In the genomic region with DNA sequence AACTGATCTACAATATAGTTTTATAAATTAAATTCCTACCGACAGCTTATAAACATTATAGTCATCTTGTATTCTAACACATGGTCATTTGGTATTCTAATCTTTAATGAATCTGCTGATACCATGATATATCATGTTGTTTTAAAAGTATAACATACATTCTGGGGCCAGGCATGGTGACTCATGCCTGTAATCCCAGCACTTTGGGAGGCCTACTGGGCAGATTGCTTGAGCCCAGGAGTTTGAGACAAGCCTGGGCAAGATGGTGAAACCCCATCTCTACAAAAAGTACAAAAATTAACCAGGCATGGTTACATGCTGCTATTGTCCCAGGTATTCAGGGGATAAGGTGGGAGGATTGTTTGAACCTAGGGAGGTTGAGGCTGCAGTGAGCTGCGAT, we compare ENCODE assay signal across 25 cellular contexts. TPM values are rescaled to one million over a fixed set of nuclear protein-coding genes. Genes with fewer than 3 reads are reported as not detected.
DNase-seq lines count a peak whose midpoint lies in the region; ATAC-seq, FAIRE-seq and TF ChIP-seq lines count a peak whose summit lies in the region.
"Had no signal": no experiment of that assay in that cellular context is flagged by ENCODE, and none has a peak within 500 bp of the region (broad histone marks: within the 10 kb centered on the region; RNA-seq: fewer than 3 reads in every experiment).

No MANE protein-coding gene starts in this region.

- H3K36me3 ChIP-seq in Loucy (ENCODE audit: insufficient read depth, low read length) (peaks cover 2% of the 10 kb centered on the region; the same call in 1 of the 2 replicates), bronchial epithelial cell (ENCODE audit: control insufficient read depth, insufficient read depth, low read length) (peaks cover 3% of the 10 kb centered on the region), keratinocyte (ENCODE audit: control insufficient read depth in 2 of 2, extremely low read depth in 1 of 2, insufficient read depth in 2 of 2, low read length in 2 of 2) (peaks cover 0 to 2% of the 10 kb centered on the region in 2 experiments), hepatocyte (replicated peaks; ENCODE audit: insufficient read depth, low read depth) (peaks cover 11% of the 10 kb centered on the region)

- FAIRE-seq in A549 (lab: Jason Lieb, UNC) = no peak
- no peak for FAIRE-seq in bronchial epithelial cell (lab: Jason Lieb, UNC)
- no peak for FAIRE-seq in keratinocyte (lab: Jason Lieb, UNC)
- FAIRE-seq: H54, K562 had no signal

- H3F3A ChIP-seq in Loucy (ENCODE audit: low read depth) = no peaks in the 10 kb centered on the region

- H3K4me1 ChIP-seq in A549 (no peaks in the 10 kb centered on the region), Loucy (ENCODE audit: insufficient read depth, low read length, poor library complexity, severe bottlenecking) (peaks cover 16% of the 10 kb centered on the region), keratinocyte (ENCODE audit: control insufficient read depth, extremely low read depth, insufficient read depth, low read length) (peaks cover 15% of the 10 kb centered on the region), hepatocyte (ENCODE audit: insufficient read depth) (peaks cover 9% of the 10 kb centered on the region)
- H3K4me1 ChIP-seq: Caco-2, SJSA1 had no signal

- no peak for TF ChIP-seq EP300 in A549 (IDR thresholded peaks at IDR 0.05)

- TF ChIP-seq POLR2A in A549 (IDR thresholded peaks at IDR 0.05; ENCODE audit: low read length) = no peak

- no peaks in the 10 kb centered on the region for H3K27me3 ChIP-seq in Loucy (ENCODE audit: insufficient read depth, low read length, poor library complexity, severe bottlenecking)
- no peaks in the 10 kb centered on the region for H3K27me3 ChIP-seq in bronchial epithelial cell (ENCODE audit: control insufficient read depth, insufficient read depth, low read length)
- no peaks in the 10 kb centered on the region for H3K27me3 ChIP-seq in keratinocyte (ENCODE audit: control insufficient read depth, extremely low read depth, insufficient read depth, low read length)
- no peaks in the 10 kb centered on the region for H3K27me3 ChIP-seq in hepatocyte
- H3K27me3 ChIP-seq: BLaER1, SJSA1 had no signal

- CTCF ChIA-PET in A549 (lab: Yijun Ruan, JAX) = no interaction called here

- DNase-seq in A549 (ENCODE audit: low read depth in 1 of 2, low spot score in 1 of 2) (no peak), bronchial epithelial cell (ENCODE audit: low read depth) (peak; percentile 71), keratinocyte (ENCODE audit: low read depth, low spot score) (no peak), hepatocyte (ENCODE audit: low spot score) (no peak), NCI-H2081 treated with DMSO at 0.1 percent for 48 hours (lab: John Stamatoyannopoulos, UW) (no peak)
- DNase-seq: Caco-2; CD4-positive, alpha-beta T cell; DMS 273 treated with DMSO at 0.1 percent for 48 hours; DMS79 treated with DMSO at 0.1 percent for 48 hours; NCI-H1092 treated with DMSO at 0.1 percent for 48 hours; NCI-H146; NCI-H2029; NCI-H2171; NCI-H345; NCI-H524; NCI-H774; NK-92 treated with Interleukin-12 subunit alpha and Interleukin-12 subunit beta, amount 100 ng/mL, for 24 hours had no signal

- 86% methylated on average over 2 of the region's 2 CpGs for WGBS in A549 (ENCODE audit: missing lambda C conversion rate)
- 100% methylated on average over 2 of the region's 2 CpGs for WGBS in hepatocyte (ENCODE audit: low lambda C conversion rate, missing lambda C conversion rate)

- no peaks in the 10 kb centered on the region for H3K9me1 ChIP-seq in keratinocyte (ENCODE audit: control insufficient read depth, extremely low read depth, insufficient read depth, low read length)

- dilution Hi-C loops in keratinocyte (cut with MboI; ENCODE audit: extremely low pct_ligation_motif_present, low sequenced_read_pairs) = loop anchor here (5.0 kb wide), 1 partner anchor 49 kb away; a partner anchor contains a TSS

- H3K79me2 ChIP-seq in Loucy (ENCODE audit: insufficient read depth, low read length) (peaks cover 29% of the 10 kb centered on the region), keratinocyte (ENCODE audit: control insufficient read depth, insufficient read depth, low read length) (peaks cover 13% of the 10 kb centered on the region), hepatocyte (peaks cover 39% of the 10 kb centered on the region)

- ATAC-seq in A549 (no peak), GM21723 (IDR thresholded peaks at IDR 0.05; ENCODE audit: unreplicated experiment) (no peak)
- ATAC-seq: K562, Panc1, Right ventricle myocardium inferior had no signal

- H3K9me3 ChIP-seq in A549 (peaks cover 91% of the 10 kb centered on the region), Loucy (ENCODE audit: insufficient read depth, low read depth, low read length) (no peaks in the 10 kb centered on the region), keratinocyte (ENCODE audit: control insufficient read depth, low read depth, low read length) (no peaks in the 10 kb centered on the region), hepatocyte (ENCODE audit: low read depth) (no peaks in the 10 kb centered on the region)

- POLR2A ChIA-PET in A549 (lab: Yijun Ruan, JAX) = no interaction called here

- H3K9ac ChIP-seq in Loucy (ENCODE audit: low read depth, low read length, poor library complexity, severe bottlenecking) (peak overlapping the region; percentile 53), keratinocyte (ENCODE audit: control insufficient read depth, extremely low read depth, insufficient read depth, low read length) (no peak overlapping the region)
- H3K9ac ChIP-seq: BLaER1 had no signal

- H3K9me2 ChIP-seq in Loucy (replicated peaks; ENCODE audit: low read depth, low read length) (no peaks in the 10 kb centered on the region), hepatocyte (replicated peaks; ENCODE audit: insufficient read depth) (no peaks in the 10 kb centered on the region)

- no peak overlapping the region for H3K4me3 ChIP-seq in A549
- peak overlapping the region; percentile 13 for H3K4me3 ChIP-seq in Loucy (ENCODE audit: low read length, poor library complexity, severe bottlenecking)
- no peak overlapping the region for H3K4me3 ChIP-seq in bronchial epithelial cell (ENCODE audit: low read depth, low read length)
- H3K4me3 ChIP-seq in keratinocyte (ENCODE audit: control insufficient read depth in 2 of 3, extremely low read depth in 1 of 3, insufficient read depth in 2 of 3, low read depth in 1 of 3, low read length in 3 of 3) = no peak overlapping the region
- no peak overlapping the region for H3K4me3 ChIP-seq in hepatocyte
- H3K4me3 ChIP-seq: BLaER1, K562, SJSA1 had no signal

- no peaks in the 10 kb centered on the region for H4K20me1 ChIP-seq in Loucy (ENCODE audit: insufficient read depth, low read length, poor library complexity, severe bottlenecking)
- no peaks in the 10 kb centered on the region for H4K20me1 ChIP-seq in keratinocyte (ENCODE audit: control insufficient read depth, extremely low read depth, insufficient read depth, low read length)
- H4K20me1 ChIP-seq in hepatocyte (ENCODE audit: insufficient read depth, poor library complexity, severe bottlenecking) = no peaks in the 10 kb centered on the region
- H4K20me1 ChIP-seq: BLaER1 had no signal

- no peak overlapping the region for H3K4me2 ChIP-seq in A549
- H3K4me2 ChIP-seq in Loucy (ENCODE audit: low read depth, low read length, poor library complexity, severe bottlenecking) = peak overlapping the region; percentile 97
- H3K4me2 ChIP-seq in keratinocyte (ENCODE audit: control insufficient read depth, extremely low read depth, insufficient read depth, low read depth, low read length) = peak overlapping the region; percentile 61
- no peak overlapping the region for H3K4me2 ChIP-seq in hepatocyte
- H3K4me2 ChIP-seq: BLaER1 had no signal

- TF ChIP-seq CTCF in A549 (IDR thresholded peaks at IDR 0.05) (no peak), Loucy (conservative IDR thresholded peaks at IDR 0.05; ENCODE audit: low read length) (no peak), bronchial epithelial cell (IDR thresholded peaks at IDR 0.05; ENCODE audit: insufficient read depth, low read length, severe bottlenecking) (no peak), keratinocyte (optimal IDR thresholded peaks at IDR 0.05 in 1 of 3, IDR thresholded peaks at IDR 0.05 in 1 of 3, conservative IDR thresholded peaks at IDR 0.05 in 1 of 3; ENCODE audit: extremely low read depth in 1 of 3, insufficient read depth in 2 of 3, low read length in 3 of 3) (no peak), hepatocyte (IDR thresholded peaks at IDR 0.05; ENCODE audit: poor library complexity) (no peak)

- TF ChIP-seq RAD21 in A549 (conservative IDR thresholded peaks at IDR 0.05 in 1 of 2, IDR thresholded peaks at IDR 0.05 in 1 of 2) = no peak

- H2AFZ ChIP-seq in Loucy (ENCODE audit: low read length) (no peak overlapping the region), keratinocyte (ENCODE audit: control insufficient read depth, low read length) (peak overlapping the region; percentile 33), hepatocyte (no peak overlapping the region)

- H3K27ac ChIP-seq in A549 (no peak overlapping the region), keratinocyte (ENCODE audit: control insufficient read depth, insufficient read depth, low read length) (peak overlapping the region; percentile 30), hepatocyte (no peak overlapping the region)
- H3K27ac ChIP-seq: BLaER1, SJSA1 had no signal

RNA-seq across cellular contexts. Expression of a gene that starts 3.1 kb away (rescaled TPM):
- 13.0 and 13.1 TPM in 2 replicates for polyA plus RNA-seq in A549 (2011; rRNA removed)
- 2.5 and 3.5 TPM in 2 replicates for polyA plus RNA-seq in A549 (2012; cell fraction: cytosol; rRNA removed)
- 3.8 and 4.5 TPM in 2 replicates for polyA plus RNA-seq in A549 (2012; cell fraction: nucleus; rRNA removed)
- polyA plus RNA-seq in A549 (2017; fragmentation: RNase III; extraction: RNeasy Plus Mini Kit Qiagen cat#74134 plus additional on column Dnase treatment) = 6.6 to 6.9 TPM (median 6.6 TPM) in 3 replicates
- polyA minus RNA-seq in A549 (2011; rRNA and poly(A)+ RNA removed) = 10.0 TPM in 2 replicates
- 6.8 and 9.5 TPM in 2 replicates for total RNA-seq in bronchial epithelial cell
- polyA plus RNA-seq in keratinocyte = 3.1 to 5.9 TPM (median 5.3 TPM) in 3 replicates
- 6.2 TPM for polyA plus RNA-seq in keratinocyte (2011; ENCODE audit: low read depth)
- 2.0 and 4.2 TPM in 2 replicates for polyA plus RNA-seq in keratinocyte (2011; cell fraction: cytosol; rRNA removed)
- 7.6 and 9.4 TPM in 2 replicates for polyA plus RNA-seq in keratinocyte (2011; cell fraction: nucleus; rRNA removed)
- 2.1 and 5.3 TPM in 2 replicates for polyA plus RNA-seq in keratinocyte (2012; ENCODE audit: low replicate concordance)
- 2.3 to 8.1 TPM (median 3.5 TPM) in 3 replicates for polyA minus RNA-seq in keratinocyte
- polyA minus RNA-seq in keratinocyte (2011; cell fraction: cytosol; rRNA and poly(A)+ RNA removed) = 1.5 TPM
- 4.6 and 5.5 TPM in 2 replicates for polyA minus RNA-seq in keratinocyte (2011; cell fraction: nucleus; rRNA and poly(A)+ RNA removed)
- total RNA-seq in hepatocyte = 4.3 and 4.9 TPM in 2 replicates
- polyA plus RNA-seq in hepatocyte = 3.7 and 4.8 TPM in 2 replicates

RNA-seq across cellular contexts. Expression of a gene that starts 10.8 kb away (rescaled TPM):
- 14.1 and 15.1 TPM in 2 replicates for polyA plus RNA-seq in A549 (2011; rRNA removed)
- 5.6 and 6.1 TPM in 2 replicates for polyA plus RNA-seq in A549 (2012; cell fraction: cytosol; rRNA removed)
- 2.9 and 4.4 TPM in 2 replicates for polyA plus RNA-seq in A549 (2012; cell fraction: nucleus; rRNA removed)
- 4.5 to 6.9 TPM (median 5.3 TPM) in 3 replicates for polyA plus RNA-seq in A549 (2017; fragmentation: RNase III; extraction: RNeasy Plus Mini Kit Qiagen cat#74134 plus additional on column Dnase treatment)
- polyA minus RNA-seq in A549 (2011; rRNA and poly(A)+ RNA removed) = 18.1 and 19.0 TPM in 2 replicates
- total RNA-seq in bronchial epithelial cell = 11.6 and 13.4 TPM in 2 replicates
- 11.9 to 14.6 TPM (median 12.5 TPM) in 3 replicates for polyA plus RNA-seq in keratinocyte
- polyA plus RNA-seq in keratinocyte (2011; ENCODE audit: low read depth) = 2.6 TPM
- polyA plus RNA-seq in keratinocyte (2011; cell fraction: cytosol; rRNA removed) = 7.4 and 12.3 TPM in 2 replicates
- polyA plus RNA-seq in keratinocyte (2011; cell fraction: nucleus; rRNA removed) = 21.1 and 23.2 TPM in 2 replicates
- 4.0 and 5.0 TPM in 2 replicates for polyA plus RNA-seq in keratinocyte (2012; ENCODE audit: low replicate concordance)
- polyA minus RNA-seq in keratinocyte = 5.9 to 28.5 TPM (median 16.7 TPM) in 3 replicates
- 13.8 TPM for polyA minus RNA-seq in keratinocyte (2011; cell fraction: cytosol; rRNA and poly(A)+ RNA removed)
- polyA minus RNA-seq in keratinocyte (2011; cell fraction: nucleus; rRNA and poly(A)+ RNA removed) = 12.8 and 22.9 TPM in 2 replicates
- 3.4 and 7.2 TPM in 2 replicates for total RNA-seq in hepatocyte
- polyA plus RNA-seq in hepatocyte = 1.4 and 3.8 TPM in 2 replicates

RNA-seq across cellular contexts. Expression of a gene that starts 48.6 kb away (rescaled TPM):
- polyA plus RNA-seq in A549 (2011; rRNA removed) (14.2 and 14.7 TPM in 2 replicates), A549 (2017; fragmentation: RNase III; extraction: RNeasy Plus Mini Kit Qiagen cat#74134 plus additional on column Dnase treatment) (4.4 to 5.1 TPM (median 5.0 TPM) in 3 replicates), keratinocyte (10.8 to 13.2 TPM (median 11.5 TPM) in 3 replicates), hepatocyte (7.0 and 8.3 TPM in 2 replicates)
- polyA plus RNA-seq in A549 (2012; cell fraction: cytosol; rRNA removed) = 3.2 and 4.8 TPM in 2 replicates
- 0.98 and 2.5 TPM in 2 replicates for polyA plus RNA-seq in A549 (2012; cell fraction: nucleus; rRNA removed)
- 4.1 and 5.1 TPM in 2 replicates for polyA minus RNA-seq in A549 (2011; rRNA and poly(A)+ RNA removed)
- total RNA-seq in bronchial epithelial cell (7.9 and 8.4 TPM in 2 replicates), hepatocyte (5.0 and 13.3 TPM in 2 replicates)
- polyA plus RNA-seq in keratinocyte (2011; ENCODE audit: low read depth) = 4.6 TPM
- polyA plus RNA-seq in keratinocyte (2011; cell fraction: cytosol; rRNA removed) = 12.2 and 18.0 TPM in 2 replicates
- polyA plus RNA-seq in keratinocyte (2011; cell fraction: nucleus; rRNA removed) = 9.9 and 10.1 TPM in 2 replicates
- 11.5 and 11.7 TPM in 2 replicates for polyA plus RNA-seq in keratinocyte (2012; ENCODE audit: low replicate concordance)
- 0.66 to 8.4 TPM (median 6.7 TPM) in 3 replicates for polyA minus RNA-seq in keratinocyte
- polyA minus RNA-seq in keratinocyte (2011; cell fraction: cytosol; rRNA and poly(A)+ RNA removed) = 2.5 TPM
- 4.3 and 10.4 TPM in 2 replicates for polyA minus RNA-seq in keratinocyte (2011; cell fraction: nucleus; rRNA and poly(A)+ RNA removed)

Comparison
In these comparisons a context has a peak if more than half of its experiments do, and no peak if none do; other contexts are left out.
1. H3K4me2 ChIP-seq: peak in Loucy (single experiment) and keratinocyte (single experiment); none in A549 (single experiment) and hepatocyte (single experiment).